Comparison of ENCODE assay signal across 1 cellular context in the genomic region with DNA sequence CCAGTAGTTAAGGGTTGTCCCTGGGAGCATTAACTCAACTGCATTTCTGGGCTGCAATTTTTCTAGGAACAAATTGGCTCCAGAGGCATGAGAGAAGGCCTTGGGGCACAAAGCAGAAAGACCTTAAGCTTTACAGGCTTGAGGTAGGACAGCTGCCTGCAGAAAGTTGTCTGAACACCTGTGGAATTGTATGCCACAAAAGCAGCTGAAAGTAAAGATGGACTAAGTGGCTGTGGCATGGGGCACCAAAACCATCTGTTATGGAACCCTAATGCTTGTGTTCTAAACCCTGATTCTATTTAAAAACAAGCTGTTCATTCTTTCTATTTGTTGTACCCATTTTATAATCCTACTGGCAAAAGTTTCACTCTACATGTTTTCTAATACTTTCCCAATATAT.
TF ChIP-seq lines count a peak whose summit lies in the region.

No MANE protein-coding gene starts in this region.

TF ChIP-seq in SK-N-SH treated with all-trans-retinoic acid at 6 μM for 48 hours, 23 proteins besides CTCF, POLR2A, EP300 and RAD21 (continued from another document):
- TF ChIP-seq, protein P1, sequence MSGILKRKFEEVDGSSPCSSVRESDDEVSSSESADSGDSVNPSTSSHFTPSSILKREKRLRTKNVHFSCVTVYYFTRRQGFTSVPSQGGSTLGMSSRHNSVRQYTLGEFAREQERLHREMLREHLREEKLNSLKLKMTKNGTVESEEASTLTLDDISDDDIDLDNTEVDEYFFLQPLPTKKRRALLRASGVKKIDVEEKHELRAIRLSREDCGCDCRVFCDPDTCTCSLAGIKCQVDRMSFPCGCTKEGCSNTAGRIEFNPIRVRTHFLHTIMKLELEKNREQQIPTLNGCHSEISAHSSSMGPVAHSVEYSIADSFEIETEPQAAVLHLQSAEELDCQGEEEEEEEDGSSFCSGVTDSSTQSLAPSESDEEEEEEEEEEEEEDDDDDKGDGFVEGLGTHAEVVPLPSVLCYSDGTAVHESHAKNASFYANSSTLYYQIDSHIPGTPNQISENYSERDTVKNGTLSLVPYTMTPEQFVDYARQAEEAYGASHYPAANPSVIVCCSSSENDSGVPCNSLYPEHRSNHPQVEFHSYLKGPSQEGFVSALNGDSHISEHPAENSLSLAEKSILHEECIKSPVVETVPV (CRISPR knock-in tag; IDR thresholded peaks at IDR 0.05) = no peak
- TF ChIP-seq GLIS3 (CRISPR knock-in tag; IDR thresholded peaks at IDR 0.05) (no peak), ZNF565 (CRISPR knock-in tag; conservative IDR thresholded peaks at IDR 0.05; ENCODE audit: low read depth) (no peak), BACH2 (CRISPR knock-in tag; IDR thresholded peaks at IDR 0.05; ENCODE audit: borderline replicate concordance) (no peak), ZFP3 (CRISPR knock-in tag; IDR thresholded peaks at IDR 0.05) (no peak)
TF ChIP-seq in SK-N-SH treated with all-trans-retinoic acid at 6 μM for 48 hours: peak in this region for 0.
